ENCODE assay signal across 8 cellular contexts in genomic region chr6:122471107-122472021, GRCh38. TPM values are rescaled to one million over a fixed set of nuclear protein-coding genes. Genes with fewer than 3 reads are reported as not detected.
DNase-seq lines count a peak whose midpoint lies in the region; ATAC-seq and TF ChIP-seq lines count a peak whose summit lies in the region.

SERINC1 (minus strand) TSS chr6:122471807; CDS start chr6:122471737, 70 bp downstream.

- no peaks in the 10 kb centered on the region for H3K9me3 ChIP-seq in ascending aorta
- no peaks in the 10 kb centered on the region for H3K9me3 ChIP-seq in right cardiac atrium (ENCODE audit: control insufficient read depth, low read length)
- no peaks in the 10 kb centered on the region for H3K9me3 ChIP-seq in uterus

- peaks cover 0 to 9% of the 10 kb centered on the region in 2 donors for H3K4me1 ChIP-seq in ascending aorta
- peaks cover 2% of the 10 kb centered on the region for H3K4me1 ChIP-seq in right cardiac atrium (ENCODE audit: control insufficient read depth, insufficient read depth, low read length)
- no peaks in the 10 kb centered on the region for H3K4me1 ChIP-seq in uterus

- no peaks in the 10 kb centered on the region for H3K27me3 Mint-ChIP-seq in T-helper 2 cell treated with Interferon-gamma antibody and Interleukin-4, amounts not matched to agents 5 μg/mL and 100 μg/mL, for 36 hours (ENCODE audit: low read depth)

- peaks cover 24% of the 10 kb centered on the region for H3K4me1 Mint-ChIP-seq in T-helper 2 cell treated with Interferon-gamma antibody and Interleukin-4, amounts not matched to agents 5 μg/mL and 100 μg/mL, for 36 hours (ENCODE audit: low read depth)

- H3K36me3 ChIP-seq in ascending aorta: peaks cover 0 to 8% of the 10 kb centered on the region in 2 donors
- no peaks in the 10 kb centered on the region for H3K36me3 ChIP-seq in uterus

- H3K27ac ChIP-seq in ascending aorta (peak within 1 kb of the TSS; percentile 89 to 99), right cardiac atrium (ENCODE audit: low read length) (peak within 1 kb of the TSS; percentile 90), uterus (peak within 1 kb of the TSS; percentile 90 to 98)

- H3K36me3 Mint-ChIP-seq in T-helper 2 cell treated with Interferon-gamma antibody and Interleukin-4, amounts not matched to agents 5 μg/mL and 100 μg/mL, for 36 hours (ENCODE audit: low read depth): peaks cover 16% of the 10 kb centered on the region

- ATAC-seq in GM18502 (IDR thresholded peaks at IDR 0.05; ENCODE audit: poor library complexity, unreplicated experiment) (peak; percentile 99), HG02970 (IDR thresholded peaks at IDR 0.05; ENCODE audit: low FRiP score, unreplicated experiment) (peak; percentile 100), right cardiac atrium (peak; percentile 99 to 100)

- TF ChIP-seq CTCF in ascending aorta (IDR thresholded peaks at IDR 0.05) (no peak), uterus (IDR thresholded peaks at IDR 0.05) (peak in 1 of 4 experiments; percentile 2)

- H3K27me3 ChIP-seq in ascending aorta (no peaks in the 10 kb centered on the region), right cardiac atrium (ENCODE audit: control insufficient read depth, insufficient read depth) (no peaks in the 10 kb centered on the region), uterus (no peaks in the 10 kb centered on the region)

- under 1% methylated on average over 49 of the region's 49 CpGs for WGBS in right cardiac atrium

- peak within 1 kb of the TSS; percentile 69 to 91 for H3K4me3 ChIP-seq in ascending aorta
- H3K4me3 ChIP-seq in right cardiac atrium (ENCODE audit: low read length): peak within 1 kb of the TSS; percentile 79
- H3K4me3 ChIP-seq in uterus: peak within 1 kb of the TSS; percentile 78 to 97

- H3K27ac Mint-ChIP-seq in T-helper 2 cell treated with Interferon-gamma antibody and Interleukin-4, amounts not matched to agents 5 μg/mL and 100 μg/mL, for 36 hours: peak within 1 kb of the TSS; percentile 99

- DNase-seq in NCI-H1930 (lab: John Stamatoyannopoulos, UW): peak; percentile 86
- DNase-seq in T-helper 2 cell treated with Interferon-gamma antibody and Interleukin-4, amounts not matched to agents 5 μg/mL and 100 μg/mL, for 36 hours (ENCODE audit: low spot score): peak; percentile 92
- peak; percentile 85 to 97 for DNase-seq in ascending aorta (ENCODE audit: low spot score in 2 of 2)
- peak; percentile 95 to 98 (median 97) for DNase-seq in right cardiac atrium
- DNase-seq in pulmonary artery endothelial cell (ENCODE audit: low read depth, low spot score): peak; percentile 89
- DNase-seq in uterus: peak; percentile 95

- H3K9me3 Mint-ChIP-seq in T-helper 2 cell treated with Interferon-gamma antibody and Interleukin-4, amounts not matched to agents 5 μg/mL and 100 μg/mL, for 36 hours: no peaks in the 10 kb centered on the region

- intact Hi-C loops in ascending aorta (cut with DNase I): loop anchor here (1.0 to 10.0 kb wide), 2 partner anchors 72 to 1137 kb away; partner anchors contain the start of genes HSF2 and TBC1D32
- intact Hi-C loops in right cardiac atrium (cut with DNase I): loop anchor here in 1 of 4 donors (10.0 kb wide), 1 partner anchor 77 kb away; the partner anchor contains the start of gene HSF2
- intact Hi-C loops in uterus (cut with DNase I; ENCODE audit: low total_unique reads): no loop called here

- peak; percentile 81 to 92 for TF ChIP-seq POLR2A in uterus (IDR thresholded peaks at IDR 0.05)

- peak within 1 kb of the TSS; percentile 93 for H3K4me3 Mint-ChIP-seq in T-helper 2 cell treated with Interferon-gamma antibody and Interleukin-4, amounts not matched to agents 5 μg/mL and 100 μg/mL, for 36 hours

RNA-seq across cellular contexts. Expression of gene SERINC1, which starts in this region (rescaled TPM):
- 72.6 TPM for total RNA-seq in ascending aorta
- total RNA-seq in right cardiac atrium: 100 to 1,000 TPM; 200 to 231 (median 201) TPM
- polyA plus RNA-seq in right cardiac atrium: 120 TPM
- total RNA-seq in pulmonary artery endothelial cell: 143 and 194 TPM in 2 replicates
- 100 to 1,000 TPM; 136 to 354 (median 237) TPM for total RNA-seq in uterus

Comparison
In these comparisons a context has a peak if more than half of its experiments do, and no peak if none do; other contexts are left out.
1. Peak in every context shown above with its lines: DNase-seq, ATAC-seq, H3K4me3 ChIP-seq and H3K27ac ChIP-seq.